In genomic region chr7:9889557-9889956, GRCh38 we compare ENCODE assay signal across 19 cellular contexts.
DNase-seq lines count a peak whose midpoint lies in the region; ATAC-seq and TF ChIP-seq lines count a peak whose summit lies in the region.
"Had no signal": no experiment of that assay in that cellular context is flagged by ENCODE, and none has a peak within 500 bp of the region (broad histone marks: within the 10 kb centered on the region; RNA-seq: fewer than 3 reads in every experiment).

No MANE protein-coding gene starts in this region.

- no peaks in the 10 kb centered on the region for H4K20me1 ChIP-seq in MM.1S (ENCODE audit: insufficient read depth, low read length)

- DNase-seq in H4 (ENCODE audit: low spot score) (peak; percentile 63), MM.1S (peak; percentile 36), left lung (peak in 1 of 2 donors; percentile 72), neuronal stem cell (ENCODE audit: low spot score) (no peak), psoas muscle (no peak), islet precursor cell (no peak)
- DNase-seq: COR-L47, GF-D8, IMR-90, Karpas-422, NCI-H1092 treated with DMSO at 0.1 percent for 48 hours, NCI-H146, NCI-H2029 treated with DMSO at 0.1 percent for 48 hours, NCI-H446 treated with DMSO at 0.1 percent for 48 hours, SIG-M5, T-cell had no signal

- ATAC-seq in left lung (peak; percentile 91), psoas muscle (no peak), GM21529 (IDR thresholded peaks at IDR 0.05; ENCODE audit: unreplicated experiment) (no peak)
- ATAC-seq: SK-N-SH treated with all-trans-retinoic acid at 6 μM for 48 hours, T-cell had no signal

- H2AFZ ChIP-seq in MM.1S (ENCODE audit: low read length) (no peak overlapping the region), neuronal stem cell (ENCODE audit: low read length) (peak overlapping the region; percentile 70)

- no peak overlapping the region for H2AK5ac ChIP-seq in neuronal stem cell (ENCODE audit: low read depth, low read length)

- no peak overlapping the region for H3K4ac ChIP-seq in neuronal stem cell (ENCODE audit: low read length)

- H3K79me2 ChIP-seq in MM.1S (ENCODE audit: low read length): no peaks in the 10 kb centered on the region

- H4K91ac ChIP-seq in neuronal stem cell (ENCODE audit: low read depth, low read length, poor library complexity): no peak overlapping the region

- no peak overlapping the region for H2BK12ac ChIP-seq in neuronal stem cell (ENCODE audit: low read length)

- no peak overlapping the region for H3K14ac ChIP-seq in neuronal stem cell (ENCODE audit: low read length)

- H3K9me3 ChIP-seq in MM.1S (replicated peaks; ENCODE audit: insufficient read depth, low read length) (no peaks in the 10 kb centered on the region), left lung (peaks cover 0 to 3% of the 10 kb centered on the region in 2 donors), neuronal stem cell (replicated peaks in 1 of 2; ENCODE audit: control insufficient read depth in 2 of 2, insufficient read depth in 1 of 2, low read depth in 1 of 2, low read length in 2 of 2) (no peaks in the 10 kb centered on the region), psoas muscle (no peaks in the 10 kb centered on the region)

- no peak overlapping the region for H4K8ac ChIP-seq in neuronal stem cell (ENCODE audit: low read depth, low read length)

- no peak overlapping the region for H3K27ac ChIP-seq in MM.1S (ENCODE audit: low read length)
- H3K27ac ChIP-seq in left lung: no peak overlapping the region
- no peak overlapping the region for H3K27ac ChIP-seq in neuronal stem cell (replicated peaks; ENCODE audit: low read length)
- no peak overlapping the region for H3K27ac ChIP-seq in psoas muscle
- H3K27ac ChIP-seq: HL-60 had no signal

- no peaks in the 10 kb centered on the region for H3F3A ChIP-seq in MM.1S (ENCODE audit: insufficient read depth, low read length)

- H3K79me1 ChIP-seq in neuronal stem cell (ENCODE audit: low read depth, low read length): no peaks in the 10 kb centered on the region

- no CpG with 5 or more reads among the region's 2 CpGs for WGBS in neuronal stem cell (ENCODE audit: extremely low coverage in 2 of 2, insufficient read length in 2 of 2, insufficient replicate concordance in 1 of 2), 2 donors
- 44 to 88% (median 69%) methylated on average over 2 of the region's 2 CpGs for WGBS in psoas muscle, 3 donors

- H3K23ac ChIP-seq in neuronal stem cell (ENCODE audit: low read depth, low read length, poor library complexity): no peak overlapping the region

- H2BK5ac ChIP-seq in neuronal stem cell (ENCODE audit: low read length): no peak overlapping the region

- H3K4me3 ChIP-seq in MM.1S (ENCODE audit: low read length): no peak overlapping the region
- no peak overlapping the region for H3K4me3 ChIP-seq in left lung
- H3K4me3 ChIP-seq in neuronal stem cell (ENCODE audit: low read length in 2 of 2): no peak overlapping the region
- no peak overlapping the region for H3K4me3 ChIP-seq in psoas muscle

- no peak for TF ChIP-seq CTCF in MM.1S (IDR thresholded peaks at IDR 0.05; ENCODE audit: low read length)
- TF ChIP-seq CTCF in left lung (IDR thresholded peaks at IDR 0.05): no peak
- no peak for TF ChIP-seq CTCF in psoas muscle (IDR thresholded peaks at IDR 0.05)

- H3K18ac ChIP-seq in neuronal stem cell (ENCODE audit: low read length): no peak overlapping the region

- H2BK120ac ChIP-seq in neuronal stem cell (ENCODE audit: low read depth, low read length): no peak overlapping the region

- intact Hi-C loops in left lung (cut with DNase I) (no loop called here), psoas muscle (cut with DNase I) (no loop called here)

- H3K4me1 ChIP-seq in MM.1S (ENCODE audit: low read length) (no peaks in the 10 kb centered on the region), left lung (no peaks in the 10 kb centered on the region), neuronal stem cell (ENCODE audit: control insufficient read depth in 2 of 2, insufficient read depth in 1 of 2, low read depth in 1 of 2, low read length in 2 of 2) (no peaks in the 10 kb centered on the region), psoas muscle (no peaks in the 10 kb centered on the region)

- no peak overlapping the region for H2BK15ac ChIP-seq in neuronal stem cell (ENCODE audit: low read length)

- H3K9ac ChIP-seq in MM.1S (ENCODE audit: low read length): no peak overlapping the region
- H3K9ac ChIP-seq in neuronal stem cell (ENCODE audit: low read depth, low read length, poor library complexity): no peak overlapping the region

- no peaks in the 10 kb centered on the region for H3K9me2 ChIP-seq in MM.1S (replicated peaks; ENCODE audit: insufficient read depth, low read length)

- no peaks in the 10 kb centered on the region for H3K36me3 ChIP-seq in MM.1S (replicated peaks; ENCODE audit: insufficient read depth, low read length)
- H3K36me3 ChIP-seq in left lung: no peaks in the 10 kb centered on the region
- no peaks in the 10 kb centered on the region for H3K36me3 ChIP-seq in neuronal stem cell (replicated peaks in 1 of 2; ENCODE audit: control insufficient read depth in 2 of 2, insufficient read depth in 2 of 2, low read length in 2 of 2)
- no peaks in the 10 kb centered on the region for H3K36me3 ChIP-seq in psoas muscle (ENCODE audit: insufficient read depth in 1 of 2, low read depth in 1 of 2)

- H3K4me2 ChIP-seq in MM.1S (ENCODE audit: low read depth, low read length) (no peak overlapping the region), neuronal stem cell (ENCODE audit: insufficient read depth, low read length, poor library complexity, severe bottlenecking) (no peak overlapping the region)

- H3K27me3 ChIP-seq in MM.1S (replicated peaks; ENCODE audit: insufficient read depth, low read length): no peaks in the 10 kb centered on the region
- H3K27me3 ChIP-seq in left lung: no peaks in the 10 kb centered on the region
- no peaks in the 10 kb centered on the region for H3K27me3 ChIP-seq in neuronal stem cell (ENCODE audit: control insufficient read depth in 3 of 3, insufficient read depth in 3 of 3, low read depth in 1 of 3, low read length in 3 of 3)
- H3K27me3 ChIP-seq in psoas muscle (ENCODE audit: insufficient read depth in 3 of 3, low read length in 2 of 3): no peaks in the 10 kb centered on the region

Comparison
In these comparisons a context has a peak if more than half of its experiments do, and no peak if none do; other contexts are left out.
1. DNase-seq: peak in H4 (single experiment) and MM.1S (single experiment); none in neuronal stem cell (single experiment), psoas muscle (0 of 2) and islet precursor cell (single experiment).